28 cellular contexts compared by ENCODE assay signal in the genomic region with DNA sequence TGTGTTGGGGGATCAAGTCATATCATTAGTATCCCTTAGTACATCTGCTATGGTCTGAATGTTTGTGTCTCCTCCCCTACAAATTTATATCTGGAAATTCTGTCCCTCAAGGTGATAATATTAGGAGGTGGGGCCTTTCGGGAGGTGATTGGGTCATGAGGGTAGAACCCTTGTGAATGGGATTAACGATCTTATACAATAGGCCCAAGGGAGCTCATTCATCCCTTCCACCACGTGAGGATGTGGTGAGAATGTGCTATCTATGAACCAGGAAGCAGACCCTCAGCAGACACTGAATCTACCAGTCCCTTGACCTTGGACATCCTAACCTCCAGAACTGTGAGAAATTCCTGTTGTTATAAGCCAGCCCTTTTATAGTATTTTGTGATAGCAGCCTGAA.
"Had no signal": no experiment of that assay in that cellular context is flagged by ENCODE, and none has a peak within 500 bp of the region (broad histone marks: within the 10 kb centered on the region; RNA-seq: fewer than 3 reads in every experiment).

No MANE protein-coding gene starts in this region.

- H3K9me3 ChIP-seq: colonic mucosa, esophagus muscularis mucosa, esophagus squamous epithelium, gastrocnemius medialis, gastroesophageal sphincter, heart left ventricle, heart right ventricle had no signal

- H3K4me3 ChIP-seq: colonic mucosa, coronary artery, dorsolateral prefrontal cortex, esophagus muscularis mucosa, esophagus squamous epithelium, gastrocnemius medialis, gastroesophageal sphincter, heart left ventricle, heart right ventricle had no signal

- H3K36me3 ChIP-seq: colonic mucosa, esophagus muscularis mucosa, esophagus squamous epithelium, gastrocnemius medialis, gastroesophageal sphincter, heart left ventricle, heart right ventricle had no signal

- H3K27me3 ChIP-seq: colonic mucosa, dorsolateral prefrontal cortex, esophagus muscularis mucosa, foreskin keratinocyte, gastrocnemius medialis had no signal

- H3K27ac ChIP-seq: colonic mucosa, coronary artery, dorsolateral prefrontal cortex, epithelial cell of prostate, esophagus muscularis mucosa, esophagus squamous epithelium, foreskin keratinocyte, gastrocnemius medialis, gastroesophageal sphincter, heart left ventricle, heart right ventricle had no signal

- H3K4me1 ChIP-seq: colonic mucosa, gastrocnemius medialis, heart right ventricle had no signal

- DNase-seq: colonic mucosa; cortex of kidney; dermis blood vessel endothelial cell; dorsolateral prefrontal cortex; effector CD4-positive, alpha-beta T cell; effector CD8-positive, alpha-beta T cell; effector memory CD4-positive, alpha-beta T cell; effector memory CD8-positive, alpha-beta T cell; endodermal cell; erythroblast; esophagus squamous epithelium; foreskin fibroblast; foreskin melanocyte; gastrocnemius medialis; glutamatergic neuron; head of caudate nucleus; heart left ventricle; heart right ventricle had no signal

- FAIRE-seq: colon, endometrium, endothelial cell of umbilical vein, frontal cortex had no signal

- ATAC-seq: effector memory CD8-positive, alpha-beta T cell; esophagus mucosa; gastrocnemius medialis; gastroesophageal sphincter; heart left ventricle; heart right ventricle had no signal
